In the genomic region with DNA sequence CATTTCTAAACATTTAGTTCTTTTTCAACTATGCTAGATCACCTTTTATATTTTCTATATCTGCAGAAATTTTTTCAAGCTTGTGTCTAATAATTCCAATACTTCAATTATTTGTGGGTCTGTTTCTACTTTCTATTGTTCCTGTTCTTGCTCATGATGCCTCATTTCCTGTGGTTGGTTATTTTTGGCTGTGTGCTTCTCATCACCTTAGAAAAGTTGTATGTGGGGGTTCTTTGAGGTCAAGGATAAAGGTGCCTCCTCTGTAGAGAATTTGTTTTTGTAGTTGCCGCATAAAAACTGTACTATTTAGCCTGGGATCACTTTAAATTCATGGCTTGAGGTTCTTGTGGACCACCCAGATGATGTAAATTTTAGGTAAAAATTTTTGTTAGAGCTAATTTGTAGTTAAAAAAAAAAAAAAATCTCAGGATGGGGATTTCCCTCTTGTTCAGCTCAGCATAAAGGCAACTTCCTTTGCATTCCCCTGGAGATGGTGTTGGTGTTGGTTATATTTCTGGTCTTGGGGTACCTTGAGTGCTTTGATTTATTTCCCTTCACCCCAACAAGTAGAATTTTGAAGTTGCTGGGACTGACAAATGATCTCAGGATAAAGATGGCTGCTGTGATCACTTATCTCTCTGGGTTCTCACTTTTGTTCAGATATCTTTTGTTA, we compare ENCODE assay signal across 14 cellular contexts. TPM values are rescaled to one million over a fixed set of nuclear protein-coding genes. Genes with fewer than 3 reads are reported as not detected.
A peak's percentile ranks its signal among the peaks of the same experiment; 100 is the strongest.
DNase-seq lines count a peak whose midpoint lies in the region; ATAC-seq and TF ChIP-seq lines count a peak whose summit lies in the region.
"Had no signal": no experiment of that assay in that cellular context is flagged by ENCODE, and none has a peak within 500 bp of the region (broad histone marks: within the 10 kb centered on the region; RNA-seq: fewer than 3 reads in every experiment).

No MANE protein-coding gene starts in this region.

- no peak overlapping the region for H2AFZ ChIP-seq in PC-9

- peak overlapping the region; percentile 16 for H3K4me3 Mint-ChIP-seq in activated CD4-positive, alpha-beta T cell treated with anti-CD3 and anti-CD28 coated beads for 36 hours
- peak overlapping the region; percentile 34 for H3K4me3 Mint-ChIP-seq in activated T-helper 17 cell treated with anti-CD3 and anti-CD28 coated beads, Interleukin-2, amount 50 U/mL, for 72 hours
- H3K4me3 Mint-ChIP-seq: brain had no signal

- intact Hi-C loops in activated CD4-positive, alpha-beta T cell treated with anti-CD3 and anti-CD28 coated beads for 36 hours (cut with DNase I, micrococcal nuclease): loop anchor here (1.0 to 2.0 kb wide), 6 partner anchors 25 to 123 kb away; no protein-coding TSS in a partner anchor
- intact Hi-C loops in PC-9 (cut with micrococcal nuclease; ENCODE audit: unreplicated experiment) (no loop called here), ascending aorta (cut with DNase I) (no loop called here)

- H3K27me3 Mint-ChIP-seq in activated CD4-positive, alpha-beta T cell treated with anti-CD3 and anti-CD28 coated beads for 36 hours: peaks cover 12% of the 10 kb centered on the region
- no peaks in the 10 kb centered on the region for H3K27me3 Mint-ChIP-seq in activated T-helper 17 cell treated with anti-CD3 and anti-CD28 coated beads, Interleukin-2, amount 50 U/mL, for 72 hours

- no peak overlapping the region for H3K27ac ChIP-seq in PC-9
- no peak overlapping the region for H3K27ac ChIP-seq in ascending aorta
- H3K27ac ChIP-seq: sigmoid colon, VCaP had no signal

- H3K4me2 ChIP-seq in PC-9: no peak overlapping the region

- H3K27me3 ChIP-seq in PC-9 (ENCODE audit: insufficient read depth, low read depth) (no peaks in the 10 kb centered on the region), ascending aorta (no peaks in the 10 kb centered on the region)
- H3K27me3 ChIP-seq: sigmoid colon had no signal

- peaks cover 38% of the 10 kb centered on the region for H3K4me1 Mint-ChIP-seq in activated CD4-positive, alpha-beta T cell treated with anti-CD3 and anti-CD28 coated beads for 36 hours
- H3K4me1 Mint-ChIP-seq in activated T-helper 17 cell treated with anti-CD3 and anti-CD28 coated beads, Interleukin-2, amount 50 U/mL, for 72 hours: peaks cover 13% of the 10 kb centered on the region
- H3K4me1 Mint-ChIP-seq: brain had no signal

- H3K4me3 ChIP-seq in PC-9 (no peak overlapping the region), ascending aorta (no peak overlapping the region)
- H3K4me3 ChIP-seq: sigmoid colon had no signal

- no peaks in the 10 kb centered on the region for H3K79me2 ChIP-seq in PC-9 (ENCODE audit: low read depth)

- CTCF ChIA-PET in activated CD4-positive, alpha-beta T cell treated with anti-CD3 and anti-CD28 coated beads for 36 hours (lab: Charles Lee): interaction anchor here (1.1 to 1.4 kb wide), 2 partner anchors 10 to 13 kb away, joined by 3 read pairs; no protein-coding TSS in a partner anchor
- CTCF ChIA-PET in PC-9 (lab: Charles Lee): no interaction called here

- DNase-seq in activated CD4-positive, alpha-beta T cell treated with anti-CD3 and anti-CD28 coated beads for 36 hours: no peak
- DNase-seq in activated CD4-positive, alpha-beta T cell treated with anti-CD3 and anti-CD28 coated beads for 1 hour: no peak
- peak; percentile 4 for DNase-seq in renal cortical epithelial cell (ENCODE audit: low read depth)
- no peak for DNase-seq in PC-9
- DNase-seq in ascending aorta (ENCODE audit: low spot score in 2 of 2): no peak
- DNase-seq: DMS79 treated with DMSO at 0.1 percent for 48 hours, mesendoderm, NCI-H1092, sigmoid colon had no signal

- no peaks in the 10 kb centered on the region for H3F3A ChIP-seq in PC-9 (ENCODE audit: insufficient read depth, low read depth)

- no peaks in the 10 kb centered on the region for H3K9me2 ChIP-seq in PC-9 (ENCODE audit: insufficient read depth)

- peak overlapping the region; percentile 18 for H3K27ac Mint-ChIP-seq in activated CD4-positive, alpha-beta T cell treated with anti-CD3 and anti-CD28 coated beads for 36 hours
- H3K27ac Mint-ChIP-seq in activated T-helper 17 cell treated with anti-CD3 and anti-CD28 coated beads, Interleukin-2, amount 50 U/mL, for 72 hours: peak overlapping the region; percentile 38
- H3K27ac Mint-ChIP-seq: brain had no signal

- no peaks in the 10 kb centered on the region for H4K20me1 ChIP-seq in PC-9 (ENCODE audit: insufficient read depth)

- H3K4me1 ChIP-seq in PC-9 (replicated peaks; ENCODE audit: insufficient read depth): no peaks in the 10 kb centered on the region
- no peaks in the 10 kb centered on the region for H3K4me1 ChIP-seq in ascending aorta
- H3K4me1 ChIP-seq: sigmoid colon had no signal

- no TSS peak for BruUV-seq in PC-9 (replicated peaks; lab: Mats Ljungman, UMichigan)

- no peak for TF ChIP-seq CTCF in PC-9 (conservative IDR thresholded peaks at IDR 0.05)
- TF ChIP-seq CTCF in ascending aorta (IDR thresholded peaks at IDR 0.05): no peak

- POLR2A ChIA-PET in activated CD4-positive, alpha-beta T cell treated with anti-CD3 and anti-CD28 coated beads for 36 hours (lab: Charles Lee): interaction anchor here (0.9 kb wide), 1 partner anchor 75 kb away, joined by 4 read pairs; no protein-coding TSS in a partner anchor
- POLR2A ChIA-PET in PC-9 (lab: Charles Lee; ENCODE audit: unreplicated experiment): interaction anchor here (0.6 kb wide), 1 partner anchor 472 kb away, joined by 4 read pairs; no protein-coding TSS in a partner anchor

- peak; percentile 81 for ATAC-seq in activated CD4-positive, alpha-beta T cell treated with anti-CD3 and anti-CD28 coated beads for 36 hours
- ATAC-seq in HG03558 (IDR thresholded peaks at IDR 0.05; ENCODE audit: extremely low read depth, unreplicated experiment): peak; percentile 75
- peak; percentile 84 for ATAC-seq in activated T-helper 17 cell treated with anti-CD3 and anti-CD28 coated beads, Interleukin-2, amount 50 U/mL, for 72 hours (replicated peaks)
- ATAC-seq in HG02938 (IDR thresholded peaks at IDR 0.05; ENCODE audit: unreplicated experiment): no peak

- no peaks in the 10 kb centered on the region for H3K9me3 ChIP-seq in PC-9 (ENCODE audit: insufficient read depth, low read depth)
- H3K9me3 ChIP-seq in ascending aorta: no peaks in the 10 kb centered on the region
- H3K9me3 ChIP-seq: sigmoid colon had no signal

- H3K36me3 Mint-ChIP-seq in activated CD4-positive, alpha-beta T cell treated with anti-CD3 and anti-CD28 coated beads for 36 hours (ENCODE audit: low read depth): peaks cover 13% of the 10 kb centered on the region
- no peaks in the 10 kb centered on the region for H3K36me3 Mint-ChIP-seq in activated T-helper 17 cell treated with anti-CD3 and anti-CD28 coated beads, Interleukin-2, amount 50 U/mL, for 72 hours (ENCODE audit: low read depth)
- H3K36me3 Mint-ChIP-seq: brain had no signal

- H3K9me3 Mint-ChIP-seq in activated CD4-positive, alpha-beta T cell treated with anti-CD3 and anti-CD28 coated beads for 36 hours (ENCODE audit: low read depth): peaks cover 16% of the 10 kb centered on the region
- H3K9me3 Mint-ChIP-seq in activated T-helper 17 cell treated with anti-CD3 and anti-CD28 coated beads, Interleukin-2, amount 50 U/mL, for 72 hours: no peaks in the 10 kb centered on the region
- H3K9me3 Mint-ChIP-seq: brain had no signal

- no peaks in the 10 kb centered on the region for H3K36me3 ChIP-seq in PC-9 (ENCODE audit: low read depth)
- no peaks in the 10 kb centered on the region for H3K36me3 ChIP-seq in ascending aorta
- H3K36me3 ChIP-seq: sigmoid colon had no signal

RNA-seq across cellular contexts. Expression of gene JAZF1, which starts 27.0 kb away (rescaled TPM):
- 1 to 10 TPM; 5.2 to 6.9 TPM for total RNA-seq in activated CD4-positive, alpha-beta T cell treated with anti-CD3 and anti-CD28 coated beads for 36 hours
- 1 to 10 TPM; 5.6 to 5.7 TPM for total RNA-seq in activated T-helper 17 cell treated with anti-CD3 and anti-CD28 coated beads, Interleukin-2, amount 50 U/mL, for 72 hours
- total RNA-seq in renal cortical epithelial cell: 4.3 and 9.6 TPM in 2 replicates
- total RNA-seq in PC-9 (2021): 0.30 and 0.90 TPM in 2 replicates
- 37.7 TPM for total RNA-seq in ascending aorta

Comparison
In these comparisons a context has a peak if more than half of its experiments do, and no peak if none do; other contexts are left out.
1. intact Hi-C loops: an anchor here in activated CD4-positive, alpha-beta T cell treated with anti-CD3 and anti-CD28 coated beads for 36 hours (1.0 to 2.0 kb wide); none called in PC-9 and ascending aorta.